In genomic region chr20:517221-517620, GRCh38 we compare ENCODE assay signal across 34 cellular contexts. TPM values are rescaled to one million over a fixed set of nuclear protein-coding genes. Genes with fewer than 3 reads are reported as not detected.
A peak's percentile ranks its signal among the peaks of the same experiment; 100 is the strongest.
DNase-seq lines count a peak whose midpoint lies in the region; ATAC-seq, FAIRE-seq and TF ChIP-seq lines count a peak whose summit lies in the region.
"Had no signal": no experiment of that assay in that cellular context is flagged by ENCODE, and none has a peak within 500 bp of the region (broad histone marks: within the 10 kb centered on the region; RNA-seq: fewer than 3 reads in every experiment).

No MANE protein-coding gene starts in this region.

- DNase-seq in H54 (ENCODE audit: insufficient read length, low spot score): no peak
- DNase-seq in dermis blood vessel endothelial cell: peak; percentile 11
- DNase-seq in osteocyte (ENCODE audit: extremely low spot score, unreplicated experiment): no peak
- no peak for DNase-seq in hippocampal formation (lab: John Stamatoyannopoulos, UW)
- DNase-seq: activated CD4-positive, alpha-beta T cell treated with anti-CD3 and anti-CD28 coated beads for 1 hour; activated CD8-positive, alpha-beta memory T cell treated with anti-CD3 and anti-CD28 coated beads, Interleukin-2, amount 50 U/mL, for 48 hours; activated CD8-positive, alpha-beta T cell treated with anti-CD3 and anti-CD28 coated beads for 36 hours; activated naive CD4-positive, alpha-beta T cell treated with anti-CD3 and anti-CD28 coated beads, Interleukin-2, amount 10 ng/mL, durations not matched to agents 7 days and 5 days; amygdala; C1 segment of cervical spinal cord; COR-L47; effector memory CD4-positive, alpha-beta T cell; erythroblast; GDM1; H9; KG1; left ventricle myocardium superior; mucosa of descending colon; natural killer cell; NCI-H1105; NCI-H1930; NCI-H69; occipital lobe; Right ventricle myocardium superior; stimulated activated CD4-positive, alpha-beta T cell treated with anti-CD3 and anti-CD28 coated beads, Interleukin-15, amount 100 ng/mL, for 24 hours; stimulated activated CD4-positive, alpha-beta T cell treated with anti-CD3 and anti-CD28 coated beads, Interleukin-4, amount 100 ng/mL, for 4 hours had no signal

- peaks cover 15% of the 10 kb centered on the region for H3K9me3 Mint-ChIP-seq in osteocyte (ENCODE audit: unreplicated experiment)

- FAIRE-seq in G401.6 (lab: Jason Lieb, UNC) (peak; percentile 8), H54 (lab: Jason Lieb, UNC) (peak; percentile 41)
- FAIRE-seq: bronchial epithelial cell, colon, keratinocyte had no signal

- TF ChIP-seq POLR2A in H54 (IDR thresholded peaks at IDR 0.05; ENCODE audit: low read depth, low read length): no peak

- no peak for ATAC-seq in GM21360 (IDR thresholded peaks at IDR 0.05; ENCODE audit: unreplicated experiment)
- no peak for ATAC-seq in HG02938 (IDR thresholded peaks at IDR 0.05; ENCODE audit: unreplicated experiment)
- ATAC-seq: activated CD8-positive, alpha-beta T cell treated with anti-CD3 and anti-CD28 coated beads for 36 hours; activated T-helper 17 cell treated with anti-CD3 and anti-CD28 coated beads, Interleukin-2, amount 50 U/mL, for 72 hours; left ventricle myocardium superior; mucosa of descending colon; natural killer cell had no signal

- no peak for TF ChIP-seq CTCF in osteocyte (IDR thresholded peaks at IDR 0.05)

- H3K27ac Mint-ChIP-seq in osteocyte (ENCODE audit: unreplicated experiment): peak overlapping the region; percentile 1
- H3K27ac Mint-ChIP-seq: activated CD8-positive, alpha-beta T cell treated with anti-CD3 and anti-CD28 coated beads for 36 hours; activated naive CD4-positive, alpha-beta T cell treated with anti-CD3 and anti-CD28 coated beads, Interleukin-2, amount 10 ng/mL, durations not matched to agents 7 days and 5 days; activated T-helper 17 cell treated with anti-CD3 and anti-CD28 coated beads, Interleukin-2, amount 50 U/mL, for 72 hours; natural killer cell; T-helper 2 cell treated with Interferon-gamma antibody and Interleukin-4, amounts not matched to agents 5 μg/mL and 100 μg/mL, for 36 hours had no signal

- H3K4me3 Mint-ChIP-seq in osteocyte (ENCODE audit: unreplicated experiment): no peak overlapping the region
- H3K4me3 Mint-ChIP-seq: activated CD8-positive, alpha-beta T cell treated with anti-CD3 and anti-CD28 coated beads for 36 hours; activated naive CD4-positive, alpha-beta T cell treated with anti-CD3 and anti-CD28 coated beads, Interleukin-2, amount 10 ng/mL, durations not matched to agents 7 days and 5 days; activated T-helper 17 cell treated with anti-CD3 and anti-CD28 coated beads, Interleukin-2, amount 50 U/mL, for 72 hours; H9; natural killer cell; T-helper 2 cell treated with Interferon-gamma antibody and Interleukin-4, amounts not matched to agents 5 μg/mL and 100 μg/mL, for 36 hours had no signal

- peaks cover 13% of the 10 kb centered on the region for H3K4me1 Mint-ChIP-seq in osteocyte (ENCODE audit: unreplicated experiment)

- H3K27me3 Mint-ChIP-seq in osteocyte (ENCODE audit: unreplicated experiment): no peaks in the 10 kb centered on the region
- H3K27me3 Mint-ChIP-seq: activated CD8-positive, alpha-beta T cell treated with anti-CD3 and anti-CD28 coated beads for 36 hours; activated naive CD4-positive, alpha-beta T cell treated with anti-CD3 and anti-CD28 coated beads, Interleukin-2, amount 10 ng/mL, durations not matched to agents 7 days and 5 days; activated T-helper 17 cell treated with anti-CD3 and anti-CD28 coated beads, Interleukin-2, amount 50 U/mL, for 72 hours had no signal

- H3K36me3 Mint-ChIP-seq in osteocyte (ENCODE audit: unreplicated experiment): peaks cover 33% of the 10 kb centered on the region

RNA-seq across cellular contexts. Expression of gene CSNK2A1, which starts 26.4 kb away (rescaled TPM):
- total RNA-seq in dermis blood vessel endothelial cell (128 and 213 TPM in 2 replicates), osteocyte (129 TPM in 2 replicates)

RNA-seq across cellular contexts. Expression of gene TBC1D20, which starts 54.9 kb away (rescaled TPM):
- total RNA-seq in dermis blood vessel endothelial cell (30.5 and 33.0 TPM in 2 replicates), osteocyte (52.8 and 54.1 TPM in 2 replicates)
